ENCODE assay signal across 22 cellular contexts in genomic region chr3:176755977-176756376, GRCh38.
"Had no signal": no experiment of that assay in that cellular context is flagged by ENCODE, and none has a peak within 500 bp of the region (broad histone marks: within the 10 kb centered on the region; RNA-seq: fewer than 3 reads in every experiment).

No MANE protein-coding gene starts in this region.

- H3K27me3 ChIP-seq: breast epithelium, testis, vagina had no signal

- H3K36me3 ChIP-seq: breast epithelium, left ventricle myocardium inferior, vagina had no signal

- H3K4me3 ChIP-seq: breast epithelium, left ventricle myocardium inferior, testis, vagina had no signal

- H3K9me3 ChIP-seq: breast epithelium, left ventricle myocardium inferior, testis, vagina had no signal

- H3K27ac ChIP-seq: breast epithelium, left ventricle myocardium inferior, testis, vagina had no signal

- DNase-seq: activated CD4-positive, alpha-beta T cell treated with anti-CD3 and anti-CD28 coated beads, Interleukin-2, amount 50 U/mL, for 48 hours; activated effector memory CD4-positive, alpha-beta T cell treated with Interleukin-2 at 50 U/mL for 16 hours; activated naive CD4-positive, alpha-beta T cell treated with anti-CD3 and anti-CD28 coated beads for 36 hours; activated naive CD8-positive, alpha-beta T cell treated with anti-CD3 and anti-CD28 coated beads, Interleukin-2, amount 10 ng/mL, durations not matched to agents 7 days and 5 days; activated T-cell treated with anti-CD3 and anti-CD28 coated beads, Interleukin-2, amount 50 U/mL, for 48 hours; amniotic stem cell; effector memory CD4-positive, alpha-beta T cell; foreskin melanocyte; glutamatergic neuron; hippocampal formation; left ventricle myocardium inferior; naive thymus-derived CD4-positive, alpha-beta T cell; posterior cingulate gyrus; small intestine; stimulated activated CD4-positive, alpha-beta T cell treated with anti-CD3 and anti-CD28 coated beads, Interleukin-2, amount 100 ng/mL, for 24 hours; testis had no signal

- H3K4me1 ChIP-seq: breast epithelium, left ventricle myocardium inferior, testis, vagina had no signal

- ATAC-seq: esophagus mucosa; naive thymus-derived CD4-positive, alpha-beta T cell; sciatic nerve; stimulated activated memory B cell treated with anti-CD40 and anti-IgM and Interleukin-4, amounts not matched to agents 10 μg/mL and 1 μg/mL and 100 μg/mL, for 72 hours; WTC11 had no signal
